In the genomic region with DNA sequence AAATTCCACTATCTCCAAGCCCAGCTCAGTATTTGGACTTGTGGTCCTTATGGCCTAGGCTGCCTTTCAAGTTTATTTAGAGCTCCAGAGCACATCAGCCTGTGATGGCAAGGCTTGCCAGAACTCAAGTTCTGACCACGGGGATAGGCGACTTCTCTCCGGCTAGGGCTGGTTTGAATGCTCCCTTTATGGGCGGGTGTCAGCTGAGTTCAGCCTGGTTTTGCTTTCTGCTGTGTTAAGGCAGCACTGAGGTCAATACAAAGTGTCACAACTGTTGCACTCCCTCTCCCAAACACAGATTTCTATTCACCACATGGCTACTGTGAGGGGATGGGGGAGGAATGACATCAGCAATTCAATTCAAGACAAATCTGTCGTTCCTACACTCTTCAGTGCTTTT, we compare ENCODE assay signal across 14 cellular contexts.
DNase-seq lines count a peak whose midpoint lies in the region; ATAC-seq lines count a peak whose summit lies in the region.
"Had no signal": no experiment of that assay in that cellular context is flagged by ENCODE, and none has a peak within 500 bp of the region (broad histone marks: within the 10 kb centered on the region; RNA-seq: fewer than 3 reads in every experiment).

No MANE protein-coding gene starts in this region.

- H3K9me3 ChIP-seq in neuronal stem cell (replicated peaks in 1 of 2; ENCODE audit: control insufficient read depth in 2 of 2, insufficient read depth in 1 of 2, low read depth in 1 of 2, low read length in 2 of 2) = no peaks in the 10 kb centered on the region
- H3K9me3 ChIP-seq: Caco-2 had no signal

- no peak overlapping the region for H3K4me3 ChIP-seq in neuronal stem cell (ENCODE audit: low read length in 2 of 2)
- H3K4me3 ChIP-seq: GM23338 had no signal

- no peaks in the 10 kb centered on the region for H3K79me1 ChIP-seq in neuronal stem cell (ENCODE audit: low read depth, low read length)

- no peak overlapping the region for H3K4me3 Mint-ChIP-seq in activated CD4-positive, alpha-beta T cell treated with anti-CD3 and anti-CD28 coated beads, Interleukin-2, amount 10 ng/mL, durations not matched to agents 24 days and 14 days
- H3K4me3 Mint-ChIP-seq: CD4-positive, alpha-beta memory T cell; GM23338; H9 had no signal

- ATAC-seq in GM18858 (IDR thresholded peaks at IDR 0.05; ENCODE audit: unreplicated experiment) = no peak
- ATAC-seq: GM23338, HCT116 had no signal

- H3K9me3 Mint-ChIP-seq in activated CD4-positive, alpha-beta T cell treated with anti-CD3 and anti-CD28 coated beads, Interleukin-2, amount 10 ng/mL, durations not matched to agents 24 days and 14 days = no peaks in the 10 kb centered on the region
- H3K9me3 Mint-ChIP-seq: GM23338 had no signal

- no CpG with 5 or more reads among the region's 5 CpGs for WGBS in neuronal stem cell (ENCODE audit: extremely low coverage in 2 of 2, insufficient read length in 2 of 2, insufficient replicate concordance in 1 of 2), 2 donors

- H3K4me1 Mint-ChIP-seq in activated CD4-positive, alpha-beta T cell treated with anti-CD3 and anti-CD28 coated beads, Interleukin-2, amount 10 ng/mL, durations not matched to agents 24 days and 14 days = no peaks in the 10 kb centered on the region
- H3K4me1 Mint-ChIP-seq: CD4-positive, alpha-beta memory T cell; GM23338; H9 had no signal

- no peak overlapping the region for H3K23ac ChIP-seq in neuronal stem cell (ENCODE audit: low read depth, low read length, poor library complexity)

- intact Hi-C loops in activated CD4-positive, alpha-beta T cell treated with anti-CD3 and anti-CD28 coated beads, Interleukin-2, amount 10 ng/mL, durations not matched to agents 24 days and 14 days (cut with micrococcal nuclease) = no loop called here

- H2AFZ ChIP-seq in neuronal stem cell (ENCODE audit: low read length) = peak overlapping the region; percentile 53
- H2AFZ ChIP-seq: GM23338 had no signal

- no peak overlapping the region for H3K18ac ChIP-seq in neuronal stem cell (ENCODE audit: low read length)

- no peak overlapping the region for H3K14ac ChIP-seq in neuronal stem cell (ENCODE audit: low read length)

- no peaks in the 10 kb centered on the region for H3K27me3 Mint-ChIP-seq in activated CD4-positive, alpha-beta T cell treated with anti-CD3 and anti-CD28 coated beads, Interleukin-2, amount 10 ng/mL, durations not matched to agents 24 days and 14 days

- H2BK12ac ChIP-seq in neuronal stem cell (ENCODE audit: low read length) = no peak overlapping the region

- H4K91ac ChIP-seq in neuronal stem cell (ENCODE audit: low read depth, low read length, poor library complexity) = no peak overlapping the region

- no peak overlapping the region for H2BK15ac ChIP-seq in neuronal stem cell (ENCODE audit: low read length)

- H3K27ac Mint-ChIP-seq in activated CD4-positive, alpha-beta T cell treated with anti-CD3 and anti-CD28 coated beads, Interleukin-2, amount 10 ng/mL, durations not matched to agents 24 days and 14 days = no peak overlapping the region
- H3K27ac Mint-ChIP-seq: CD4-positive, alpha-beta memory T cell; GM23338; H9 had no signal

- H3K27ac ChIP-seq in neuronal stem cell (replicated peaks; ENCODE audit: low read length) = no peak overlapping the region

- H3K27me3 ChIP-seq in neuronal stem cell (ENCODE audit: control insufficient read depth in 3 of 3, insufficient read depth in 3 of 3, low read depth in 1 of 3, low read length in 3 of 3) = no peaks in the 10 kb centered on the region

- no peak overlapping the region for H2BK120ac ChIP-seq in neuronal stem cell (ENCODE audit: low read depth, low read length)

- peak; percentile 6 for DNase-seq in foreskin melanocyte
- peak; percentile 9 for DNase-seq in midbrain (lab: John Stamatoyannopoulos, UW)
- DNase-seq in neuronal stem cell (ENCODE audit: low spot score) = no peak
- no peak for DNase-seq in iPS-NIHi11 (ENCODE audit: low spot score)
- DNase-seq in activated CD4-positive, alpha-beta T cell treated with anti-CD3 and anti-CD28 coated beads, Interleukin-2, amount 10 ng/mL, durations not matched to agents 24 days and 14 days = no peak
- DNase-seq in stimulated activated CD4-positive, alpha-beta T cell treated with anti-CD3 and anti-CD28 coated beads, Interleukin-15, amount 100 ng/mL, for 24 hours = no peak
- DNase-seq: Caco-2; CD4-positive, alpha-beta memory T cell; DMS153; DND-41; H9 had no signal

- H2BK5ac ChIP-seq in neuronal stem cell (ENCODE audit: low read length) = no peak overlapping the region

- no peaks in the 10 kb centered on the region for H3K36me3 ChIP-seq in neuronal stem cell (replicated peaks in 1 of 2; ENCODE audit: control insufficient read depth in 2 of 2, insufficient read depth in 2 of 2, low read length in 2 of 2)

- no peak overlapping the region for H2AK5ac ChIP-seq in neuronal stem cell (ENCODE audit: low read depth, low read length)

- no peaks in the 10 kb centered on the region for H3K36me3 Mint-ChIP-seq in activated CD4-positive, alpha-beta T cell treated with anti-CD3 and anti-CD28 coated beads, Interleukin-2, amount 10 ng/mL, durations not matched to agents 24 days and 14 days (ENCODE audit: low read depth)
- H3K36me3 Mint-ChIP-seq: CD4-positive, alpha-beta memory T cell had no signal

- no peaks in the 10 kb centered on the region for H3K4me1 ChIP-seq in neuronal stem cell (ENCODE audit: control insufficient read depth in 2 of 2, insufficient read depth in 1 of 2, low read depth in 1 of 2, low read length in 2 of 2)
- H3K4me1 ChIP-seq: Caco-2 had no signal

- H3K4ac ChIP-seq in neuronal stem cell (ENCODE audit: low read length) = no peak overlapping the region

- no peak overlapping the region for H4K8ac ChIP-seq in neuronal stem cell (ENCODE audit: low read depth, low read length)

- H3K4me2 ChIP-seq in neuronal stem cell (ENCODE audit: insufficient read depth, low read length, poor library complexity, severe bottlenecking) = no peak overlapping the region
- H3K4me2 ChIP-seq: GM23338 had no signal

- no peak overlapping the region for H3K9ac ChIP-seq in neuronal stem cell (ENCODE audit: low read depth, low read length, poor library complexity)

Comparison
In these comparisons a context has a peak if more than half of its experiments do, and no peak if none do; other contexts are left out.
1. DNase-seq: peak in foreskin melanocyte (single experiment) and midbrain (single experiment); none in neuronal stem cell (single experiment), iPS-NIHi11 (single experiment), activated CD4-positive, alpha-beta T cell treated with anti-CD3 and anti-CD28 coated beads, Interleukin-2, amount 10 ng/mL, durations not matched to agents 24 days and 14 days (single experiment) and stimulated activated CD4-positive, alpha-beta T cell treated with anti-CD3 and anti-CD28 coated beads, Interleukin-15, amount 100 ng/mL, for 24 hours (single experiment).